28 cellular contexts compared by ENCODE assay signal in the genomic region with DNA sequence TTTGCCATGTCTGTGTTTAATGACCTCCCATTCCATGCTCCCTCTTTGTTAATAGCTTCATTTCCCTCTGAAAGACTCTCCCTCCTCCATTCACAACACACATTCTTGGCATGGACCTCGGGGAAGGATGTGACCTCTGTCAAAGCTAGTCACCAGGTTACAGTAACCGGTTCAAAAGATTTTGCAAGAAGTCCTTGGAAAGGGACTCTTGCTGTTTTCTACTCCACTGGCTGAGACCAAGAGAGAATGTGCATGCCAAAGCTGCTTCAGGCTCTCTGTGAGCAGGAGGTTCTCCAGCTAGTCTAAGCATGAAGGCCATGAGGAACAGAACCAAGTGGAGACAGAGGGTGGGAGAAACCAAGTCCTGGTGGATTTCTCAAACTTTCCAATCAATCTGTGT.
"Had no signal": no experiment of that assay in that cellular context is flagged by ENCODE, and none has a peak within 500 bp of the region (broad histone marks: within the 10 kb centered on the region; RNA-seq: fewer than 3 reads in every experiment).

No MANE protein-coding gene starts in this region.

- ATAC-seq: left lung; lower lobe of right lung; natural killer cell; psoas muscle; stimulated activated naive B cell treated with anti-CD40 and anti-IgM and Interleukin-4, amounts not matched to agents 10 μg/mL and 1 μg/mL and 100 μg/mL, for 72 hours; stimulated activated naive CD8-positive, alpha-beta T cell treated with anti-CD3 and anti-CD28 coated beads, Interleukin-15, Interleukin-2, amounts not matched to agents 100 U/mL and 50 U/mL, for 24 hours had no signal

- H3K36me3 ChIP-seq: left lung, lower lobe of right lung, neutrophil, right atrium auricular region, right lobe of liver, stomach, thyroid gland, transverse colon, upper lobe of left lung had no signal

- H3K4me1 ChIP-seq: left lung, lower lobe of right lung, neural progenitor cell, parathyroid adenoma, psoas muscle, right atrium auricular region, stomach, testis, thyroid gland, transverse colon, upper lobe of left lung had no signal

- H3K27ac ChIP-seq: left lung, lower lobe of right lung, neural progenitor cell, neutrophil, parathyroid adenoma, psoas muscle, right atrium auricular region, right lobe of liver, skin epidermis, stomach, testis, thyroid gland, transverse colon, upper lobe of left lung had no signal

- DNase-seq: hippocampal formation; islet precursor cell; left lung; lower lobe of right lung; mammary epithelial cell; mesendoderm; naive B cell; natural killer cell; nephron progenitor cell; occipital lobe; psoas muscle; stimulated activated CD4-positive, alpha-beta T cell treated with anti-CD3 and anti-CD28 coated beads, Interleukin-12 subunit alpha, Interleukin-12 subunit beta, amount 100 ng/mL, for 4 hours; stimulated activated CD4-positive, alpha-beta T cell treated with anti-CD3 and anti-CD28 coated beads, Interleukin-15, amount 100 ng/mL, for 24 hours; stimulated activated CD4-positive, alpha-beta T cell treated with anti-CD3 and anti-CD28 coated beads, Interleukin-2, amount 100 ng/mL, for 24 hours; stimulated activated CD4-positive, alpha-beta T cell treated with anti-CD3 and anti-CD28 coated beads, Interleukin-4, amount 100 ng/mL, for 1 hour; stimulated activated naive B cell treated with anti-CD40 and anti-IgM and Interleukin-4, amounts not matched to agents 10 μg/mL and 1 μg/mL and 100 μg/mL, for 72 hours; stimulated activated naive CD8-positive, alpha-beta T cell treated with anti-CD3 and anti-CD28 coated beads, Interleukin-15, Interleukin-2, amounts not matched to agents 100 U/mL and 50 U/mL, for 24 hours; stomach; testis; transverse colon; upper lobe of left lung had no signal

- H3K9me3 ChIP-seq: neutrophil, psoas muscle, right lobe of liver, testis, thyroid gland had no signal

- H3K27me3 ChIP-seq: left lung, neural progenitor cell, neutrophil, right atrium auricular region, right lobe of liver, stomach, testis, thyroid gland, transverse colon, upper lobe of left lung had no signal

- H3K4me3 ChIP-seq: left lung, lower lobe of right lung, neural progenitor cell, psoas muscle, right atrium auricular region, right lobe of liver, skin epidermis, stomach, testis, thyroid gland, transverse colon, upper lobe of left lung had no signal
